Comparison of ENCODE assay signal across 23 cellular contexts in the genomic region with DNA sequence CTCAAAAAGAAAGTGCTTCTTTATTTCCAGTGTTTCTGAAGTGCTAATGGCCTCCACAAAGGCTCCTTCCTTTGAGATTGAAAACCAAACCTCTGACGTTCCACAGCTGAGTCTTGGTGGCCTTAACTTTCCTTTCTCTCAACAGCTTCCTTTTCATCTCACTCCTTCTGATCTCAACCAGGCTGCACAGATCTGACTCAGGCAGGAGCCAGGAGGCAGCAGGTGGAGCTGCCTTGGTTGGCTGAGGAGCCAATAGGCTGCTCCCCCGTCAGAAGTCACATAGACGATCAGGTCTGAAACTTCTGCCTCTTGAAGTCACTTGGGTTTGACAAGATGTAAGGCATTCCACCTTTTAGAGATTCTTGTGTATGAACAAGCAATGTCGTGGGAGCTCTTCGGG. TPM values are rescaled to one million over a fixed set of nuclear protein-coding genes. Genes with fewer than 3 reads are reported as not detected.
DNase-seq lines count a peak whose midpoint lies in the region; ATAC-seq, FAIRE-seq and TF ChIP-seq lines count a peak whose summit lies in the region.
"Had no signal": no experiment of that assay in that cellular context is flagged by ENCODE, and none has a peak within 500 bp of the region (broad histone marks: within the 10 kb centered on the region; RNA-seq: fewer than 3 reads in every experiment).

No MANE protein-coding gene starts in this region.

- no peaks in the 10 kb centered on the region for H3K36me3 ChIP-seq in right atrium auricular region
- H3K36me3 ChIP-seq in left ventricle myocardium inferior, result no peaks in the 10 kb centered on the region
- H3K36me3 ChIP-seq in thoracic aorta, result no peaks in the 10 kb centered on the region
- H3K36me3 ChIP-seq: lower lobe of right lung had no signal

- H3K4me1 ChIP-seq in right atrium auricular region (peaks cover 0 to 40% of the 10 kb centered on the region in 2 donors), left ventricle myocardium inferior (peaks cover 33% of the 10 kb centered on the region), thoracic aorta (ENCODE audit: control insufficient read depth in 1 of 2, low read depth in 2 of 2) (peaks cover 16 to 17% of the 10 kb centered on the region in 2 donors)
- H3K4me1 ChIP-seq: lower lobe of right lung had no signal

- no peaks in the 10 kb centered on the region for H3K36me3 Mint-ChIP-seq in activated CD4-positive, alpha-beta T cell treated with anti-CD3 and anti-CD28 coated beads, Interleukin-2, amount 10 ng/mL, durations not matched to agents 7 days and 5 days (ENCODE audit: low read depth)
- no peaks in the 10 kb centered on the region for H3K36me3 Mint-ChIP-seq in activated T-helper 1 cell treated with anti-CD3 and anti-CD28 coated beads, Interleukin-12 subunit alpha, Interleukin-12 subunit beta, Interleukin-2, Interleukin-4 antibody, amounts not matched to agents 30 ng/mL and 10 ng/mL and 1 ng/mL, durations not matched to agents 14 hours and 24 hours and 36 hours (ENCODE audit: low read depth)
- H3K36me3 Mint-ChIP-seq: activated naive CD4-positive, alpha-beta T cell treated with anti-CD3 and anti-CD28 coated beads, Interleukin-2, amount 50 U/mL, for 24 hours had no signal

- intact Hi-C loops in left ventricle myocardium inferior (cut with micrococcal nuclease), result no loop called here
- intact Hi-C loops in activated T-helper 1 cell treated with anti-CD3 and anti-CD28 coated beads, Interleukin-12 subunit alpha, Interleukin-12 subunit beta, Interleukin-2, Interleukin-4 antibody, amounts not matched to agents 30 ng/mL and 10 ng/mL and 1 ng/mL, durations not matched to agents 14 hours and 24 hours and 36 hours (cut with micrococcal nuclease), result no loop called here

- TF ChIP-seq CTCF in right atrium auricular region (IDR thresholded peaks at IDR 0.05), result no peak
- no peak for TF ChIP-seq CTCF in left ventricle myocardium inferior (IDR thresholded peaks at IDR 0.05; ENCODE audit: borderline replicate concordance)
- no peak for TF ChIP-seq CTCF in thoracic aorta (IDR thresholded peaks at IDR 0.05)

- H3K4me3 Mint-ChIP-seq in activated CD4-positive, alpha-beta T cell treated with anti-CD3 and anti-CD28 coated beads, Interleukin-2, amount 10 ng/mL, durations not matched to agents 7 days and 5 days, result no peak overlapping the region
- H3K4me3 Mint-ChIP-seq in activated T-helper 1 cell treated with anti-CD3 and anti-CD28 coated beads, Interleukin-12 subunit alpha, Interleukin-12 subunit beta, Interleukin-2, Interleukin-4 antibody, amounts not matched to agents 30 ng/mL and 10 ng/mL and 1 ng/mL, durations not matched to agents 14 hours and 24 hours and 36 hours, result no peak overlapping the region
- H3K4me3 Mint-ChIP-seq: activated naive CD4-positive, alpha-beta T cell treated with anti-CD3 and anti-CD28 coated beads, Interleukin-2, amount 50 U/mL, for 24 hours; nephron had no signal

- ATAC-seq in thoracic aorta (ENCODE audit: insufficient number of reproducible peaks, low FRiP score, low read depth), result no peak

- peak overlapping the region; percentile 63 to 93 for H3K27ac ChIP-seq in right atrium auricular region
- H3K27ac ChIP-seq in left ventricle myocardium inferior (replicated peaks), result no peak overlapping the region
- H3K27ac ChIP-seq in thoracic aorta, result peak overlapping the region; percentile 68 to 82
- H3K27ac ChIP-seq: dorsolateral prefrontal cortex, lower lobe of right lung, PC-9 had no signal

- no peak for FAIRE-seq in GM12892 (lab: Jason Lieb, UNC)
- FAIRE-seq: A204.1, islet of Langerhans, TTC549 had no signal

- peak; percentile 39 for DNase-seq in activated CD4-positive, alpha-beta T cell treated with anti-CD3 and anti-CD28 coated beads for 48 hours
- DNase-seq in activated CD4-positive, alpha-beta T cell treated with anti-CD3 and anti-CD28 coated beads, Interleukin-2, amount 10 ng/mL, durations not matched to agents 7 days and 5 days, result no peak
- no peak for DNase-seq in right atrium auricular region (ENCODE audit: low spot score)
- DNase-seq in left ventricle myocardium inferior, result no peak
- DNase-seq in activated T-helper 1 cell treated with anti-CD3 and anti-CD28 coated beads, Interleukin-12 subunit alpha, Interleukin-12 subunit beta, Interleukin-2, Interleukin-4 antibody, amounts not matched to agents 30 ng/mL and 10 ng/mL and 1 ng/mL, durations not matched to agents 14 hours and 24 hours and 36 hours (ENCODE audit: low spot score), result peak; percentile 3
- DNase-seq in thoracic aorta (ENCODE audit: low spot score), result no peak
- DNase-seq in GM12892 (ENCODE audit: insufficient read length), result no peak
- DNase-seq in putamen (ENCODE audit: low spot score), result no peak
- DNase-seq: activated CD4-positive, CD25-positive, alpha-beta regulatory T cell treated with anti-CD3 and anti-CD28 coated beads, Interleukin-2, amount 50 U/mL, for 72 hours; dorsolateral prefrontal cortex; lower lobe of right lung; NCI-H1436; NCI-H2171; NCI-H524; PC-9; SIG-M5 had no signal

- POLR2A ChIA-PET in activated CD4-positive, alpha-beta T cell treated with anti-CD3 and anti-CD28 coated beads, Interleukin-2, amount 10 ng/mL, durations not matched to agents 7 days and 5 days (lab: Charles Lee), result interaction anchor here (0.6 kb wide), 1 partner anchor 178 kb away, joined by 7 read pairs; no protein-coding TSS in a partner anchor

- H3K9me3 Mint-ChIP-seq in activated CD4-positive, alpha-beta T cell treated with anti-CD3 and anti-CD28 coated beads, Interleukin-2, amount 10 ng/mL, durations not matched to agents 7 days and 5 days, result no peaks in the 10 kb centered on the region
- H3K9me3 Mint-ChIP-seq in activated T-helper 1 cell treated with anti-CD3 and anti-CD28 coated beads, Interleukin-12 subunit alpha, Interleukin-12 subunit beta, Interleukin-2, Interleukin-4 antibody, amounts not matched to agents 30 ng/mL and 10 ng/mL and 1 ng/mL, durations not matched to agents 14 hours and 24 hours and 36 hours, result no peaks in the 10 kb centered on the region
- H3K9me3 Mint-ChIP-seq: activated naive CD4-positive, alpha-beta T cell treated with anti-CD3 and anti-CD28 coated beads, Interleukin-2, amount 50 U/mL, for 24 hours had no signal

- H3K4me1 Mint-ChIP-seq in activated CD4-positive, alpha-beta T cell treated with anti-CD3 and anti-CD28 coated beads, Interleukin-2, amount 10 ng/mL, durations not matched to agents 7 days and 5 days, result peaks cover 4% of the 10 kb centered on the region
- H3K4me1 Mint-ChIP-seq in activated T-helper 1 cell treated with anti-CD3 and anti-CD28 coated beads, Interleukin-12 subunit alpha, Interleukin-12 subunit beta, Interleukin-2, Interleukin-4 antibody, amounts not matched to agents 30 ng/mL and 10 ng/mL and 1 ng/mL, durations not matched to agents 14 hours and 24 hours and 36 hours (ENCODE audit: low read depth), result peaks cover 9% of the 10 kb centered on the region
- H3K4me1 Mint-ChIP-seq: activated naive CD4-positive, alpha-beta T cell treated with anti-CD3 and anti-CD28 coated beads, Interleukin-2, amount 50 U/mL, for 24 hours had no signal

- TF ChIP-seq POLR2A in GM12892 (IDR thresholded peaks at IDR 0.05; ENCODE audit: low read depth, low read length), result no peak

- CTCF ChIA-PET in activated CD4-positive, alpha-beta T cell treated with anti-CD3 and anti-CD28 coated beads, Interleukin-2, amount 10 ng/mL, durations not matched to agents 7 days and 5 days (lab: Charles Lee), result interaction anchor here (1.4 kb wide), 1 partner anchor 25 kb away, joined by 4 read pairs; no protein-coding TSS in a partner anchor

- H3K4me3 ChIP-seq in right atrium auricular region, result no peak overlapping the region
- no peak overlapping the region for H3K4me3 ChIP-seq in left ventricle myocardium inferior
- H3K4me3 ChIP-seq in thoracic aorta, result no peak overlapping the region
- H3K4me3 ChIP-seq: dorsolateral prefrontal cortex, lower lobe of right lung, PC-9 had no signal

- H3K27me3 ChIP-seq in right atrium auricular region, result no peaks in the 10 kb centered on the region
- H3K27me3 ChIP-seq in left ventricle myocardium inferior (ENCODE audit: low read depth), result no peaks in the 10 kb centered on the region
- no peaks in the 10 kb centered on the region for H3K27me3 ChIP-seq in thoracic aorta (replicated peaks; ENCODE audit: insufficient read depth)

- peaks cover 10% of the 10 kb centered on the region for H3K27me3 Mint-ChIP-seq in activated CD4-positive, alpha-beta T cell treated with anti-CD3 and anti-CD28 coated beads, Interleukin-2, amount 10 ng/mL, durations not matched to agents 7 days and 5 days
- peaks cover 6% of the 10 kb centered on the region for H3K27me3 Mint-ChIP-seq in activated T-helper 1 cell treated with anti-CD3 and anti-CD28 coated beads, Interleukin-12 subunit alpha, Interleukin-12 subunit beta, Interleukin-2, Interleukin-4 antibody, amounts not matched to agents 30 ng/mL and 10 ng/mL and 1 ng/mL, durations not matched to agents 14 hours and 24 hours and 36 hours (ENCODE audit: insufficient read depth)

- H3K27ac Mint-ChIP-seq in activated CD4-positive, alpha-beta T cell treated with anti-CD3 and anti-CD28 coated beads, Interleukin-2, amount 10 ng/mL, durations not matched to agents 7 days and 5 days, result no peak overlapping the region
- no peak overlapping the region for H3K27ac Mint-ChIP-seq in activated T-helper 1 cell treated with anti-CD3 and anti-CD28 coated beads, Interleukin-12 subunit alpha, Interleukin-12 subunit beta, Interleukin-2, Interleukin-4 antibody, amounts not matched to agents 30 ng/mL and 10 ng/mL and 1 ng/mL, durations not matched to agents 14 hours and 24 hours and 36 hours
- H3K27ac Mint-ChIP-seq: activated naive CD4-positive, alpha-beta T cell treated with anti-CD3 and anti-CD28 coated beads, Interleukin-2, amount 50 U/mL, for 24 hours had no signal

- no peaks in the 10 kb centered on the region for H3K9me3 ChIP-seq in right atrium auricular region
- H3K9me3 ChIP-seq in left ventricle myocardium inferior (replicated peaks), result no peaks in the 10 kb centered on the region
- H3K9me3 ChIP-seq in thoracic aorta, result no peaks in the 10 kb centered on the region
- H3K9me3 ChIP-seq: lower lobe of right lung had no signal

RNA-seq across cellular contexts. Expression of a gene that starts 9.1 kb away (rescaled TPM):
- not detected for total RNA-seq in activated CD4-positive, alpha-beta T cell treated with anti-CD3 and anti-CD28 coated beads, Interleukin-2, amount 10 ng/mL, durations not matched to agents 7 days and 5 days
- total RNA-seq in right atrium auricular region (100 to 1,000 TPM in 1 of 2 donors, 10 to 100 TPM in 1; 74.6 to 166 TPM), left ventricle myocardium inferior (2.6 TPM), thoracic aorta (10 to 100 TPM; 58.8 to 91.7 TPM)
- total RNA-seq in activated T-helper 1 cell treated with anti-CD3 and anti-CD28 coated beads, Interleukin-12 subunit alpha, Interleukin-12 subunit beta, Interleukin-2, Interleukin-4 antibody, amounts not matched to agents 30 ng/mL and 10 ng/mL and 1 ng/mL, durations not matched to agents 14 hours and 24 hours and 36 hours, result not detected in 2 replicates
- polyA plus RNA-seq in GM12892 (2012; ENCODE audit: missing spikeins), result not detected
- total RNA-seq: fibroblast of lung, osteocyte, PC-9 had no signal
- polyA plus RNA-seq: fibroblast of lung had no signal

Comparison
In these comparisons a context has a peak if more than half of its experiments do, and no peak if none do; other contexts are left out.
1. DNase-seq: peak in activated CD4-positive, alpha-beta T cell treated with anti-CD3 and anti-CD28 coated beads for 48 hours (single experiment) and activated T-helper 1 cell treated with anti-CD3 and anti-CD28 coated beads, Interleukin-12 subunit alpha, Interleukin-12 subunit beta, Interleukin-2, Interleukin-4 antibody, amounts not matched to agents 30 ng/mL and 10 ng/mL and 1 ng/mL, durations not matched to agents 14 hours and 24 hours and 36 hours (single experiment); none in activated CD4-positive, alpha-beta T cell treated with anti-CD3 and anti-CD28 coated beads, Interleukin-2, amount 10 ng/mL, durations not matched to agents 7 days and 5 days (single experiment), right atrium auricular region (single experiment), left ventricle myocardium inferior (single experiment), thoracic aorta (single experiment), GM12892 (single experiment) and putamen (single experiment).
2. RNA of a gene that starts 9.1 kb away (total RNA-seq): 74.6 to 166 TPM in right atrium auricular region and 58.8 to 91.7 TPM in thoracic aorta; 2.6 TPM in left ventricle myocardium inferior (single experiment), not detected in activated CD4-positive, alpha-beta T cell treated with anti-CD3 and anti-CD28 coated beads, Interleukin-2, amount 10 ng/mL, durations not matched to agents 7 days and 5 days and not detected in activated T-helper 1 cell treated with anti-CD3 and anti-CD28 coated beads, Interleukin-12 subunit alpha, Interleukin-12 subunit beta, Interleukin-2, Interleukin-4 antibody, amounts not matched to agents 30 ng/mL and 10 ng/mL and 1 ng/mL, durations not matched to agents 14 hours and 24 hours and 36 hours; every median in the first group is over 10 times any median in the second.